ENCODE assay signal across 11 cellular contexts in genomic region chr12:45284096-45284901, GRCh38.
DNase-seq lines count a peak whose midpoint lies in the region; ATAC-seq and TF ChIP-seq lines count a peak whose summit lies in the region.
"Had no signal": no experiment of that assay in that cellular context is flagged by ENCODE, and none has a peak within 500 bp of the region (broad histone marks: within the 10 kb centered on the region; RNA-seq: fewer than 3 reads in every experiment).

No MANE protein-coding gene starts in this region.

- CTCF ChIA-PET in AG04450 (lab: Charles Lee), result interaction anchor here (0.7 to 1.5 kb wide), 8 partner anchors 13 to 260 kb away, joined by 3 to 5 read pairs (median 3); no protein-coding TSS in a partner anchor

- H3K27ac ChIP-seq in AG04450 (ENCODE audit: low read depth, low read length) (peak overlapping the region; percentile 94), HUES6 (ENCODE audit: low read depth, low read length) (peak overlapping the region; percentile 64), lung (ENCODE audit: low read depth in 1 of 2, low read length in 1 of 2) (no peak overlapping the region)

- H3K36me3 ChIP-seq in HUES6 (ENCODE audit: control insufficient read depth, insufficient read depth, low read length) (0 out of 2 replicates have a peak, but pooled peaks cover 6% of the 10 kb centered on the region), lung (ENCODE audit: control insufficient read depth in 2 of 2, insufficient read depth in 2 of 2, low read length in 2 of 2) (peaks cover 1 to 3% of the 10 kb centered on the region in 2 donors), MG63 (no peaks in the 10 kb centered on the region)
- H3K36me3 ChIP-seq: uterus had no signal

- peak; percentile 70 for ATAC-seq in lung (ENCODE audit: insufficient read depth, low FRiP score)
- ATAC-seq: Right ventricle myocardium inferior had no signal

- POLR2A ChIA-PET in AG04450 (lab: Yijun Ruan, JAX), result no interaction called here

- peaks cover 21% of the 10 kb centered on the region for H3K4me1 ChIP-seq in HUES6 (ENCODE audit: control insufficient read depth, insufficient read depth, low read length)
- peaks cover 6 to 21% of the 10 kb centered on the region in 2 donors for H3K4me1 ChIP-seq in lung (ENCODE audit: control insufficient read depth in 2 of 2, insufficient read depth in 2 of 2, low read length in 2 of 2)
- H3K4me1 ChIP-seq: uterus had no signal

- 64 to 79% methylated on average over 8 of the region's 8 CpGs for WGBS in lung, 2 donors

- no peaks in the 10 kb centered on the region for H3K27me3 ChIP-seq in AG04450 (ENCODE audit: control insufficient read depth, insufficient read depth, low read length)
- H3K27me3 ChIP-seq in HUES6 (ENCODE audit: control insufficient read depth, insufficient read depth, low read length), result no peaks in the 10 kb centered on the region
- no peaks in the 10 kb centered on the region for H3K27me3 ChIP-seq in lung (ENCODE audit: control insufficient read depth, insufficient read depth)
- no peaks in the 10 kb centered on the region for H3K27me3 ChIP-seq in MG63
- H3K27me3 ChIP-seq: uterus had no signal

- in situ Hi-C loops in astrocyte of the cerebellum (cut with HindIII; ENCODE audit: low sequenced_read_pairs), result no loop called here

- no peak overlapping the region for H3K9ac ChIP-seq in HUES6 (ENCODE audit: low read length)

- peak; percentile 61 for DNase-seq in AG04450 (ENCODE audit: low read depth, low spot score)
- no peak for DNase-seq in astrocyte of the cerebellum (ENCODE audit: low read depth)
- no peak for DNase-seq in lung (ENCODE audit: low spot score)
- no peak for DNase-seq in globus pallidus (ENCODE audit: low spot score)
- DNase-seq in NK-92 treated with Interleukin-12 subunit alpha and Interleukin-12 subunit beta, amount 100 ng/mL, for 24 hours (lab: John Stamatoyannopoulos, UW), result no peak
- DNase-seq in MG63, result no peak
- no peak for DNase-seq in NCI-H2107 (lab: John Stamatoyannopoulos, UW)
- DNase-seq: stimulated activated CD4-positive, alpha-beta T cell treated with anti-CD3 and anti-CD28 coated beads, Interleukin-15, amount 100 ng/mL, for 24 hours; uterus had no signal

- TF ChIP-seq CTCF in AG04450 (IDR thresholded peaks at IDR 0.05; ENCODE audit: low read depth, low read length) (peak; percentile 47), astrocyte of the cerebellum (IDR thresholded peaks at IDR 0.05; ENCODE audit: low read depth, low read length, missing control alignments) (peak; percentile 26), lung (IDR thresholded peaks at IDR 0.05; ENCODE audit: control extremely low read depth, extremely low read depth) (no peak)

- H3K9me3 ChIP-seq in AG04450 (ENCODE audit: control insufficient read depth, insufficient read depth, low read length) (no peaks in the 10 kb centered on the region), HUES6 (ENCODE audit: control insufficient read depth, insufficient read depth, low read depth, low read length) (no peaks in the 10 kb centered on the region), lung (ENCODE audit: control insufficient read depth in 2 of 2, insufficient read depth in 1 of 2, low read length in 1 of 2) (no peaks in the 10 kb centered on the region), MG63 (no peaks in the 10 kb centered on the region)
- H3K9me3 ChIP-seq: uterus had no signal

- H3K4me3 ChIP-seq in AG04450 (ENCODE audit: low read depth, low read length) (no peak overlapping the region), HUES6 (ENCODE audit: low read depth, low read length) (no peak overlapping the region), astrocyte of the cerebellum (ENCODE audit: low read depth, low read length) (no peak overlapping the region), lung (no peak overlapping the region), MG63 (no peak overlapping the region)
- H3K4me3 ChIP-seq: uterus had no signal

Comparison
In these comparisons a context has a peak if more than half of its experiments do, and no peak if none do; other contexts are left out.
1. H3K27ac ChIP-seq: peak in AG04450 (single experiment) and HUES6 (single experiment); none in lung (0 of 2).